ENCODE assay signal across 17 cellular contexts in the genomic region with DNA sequence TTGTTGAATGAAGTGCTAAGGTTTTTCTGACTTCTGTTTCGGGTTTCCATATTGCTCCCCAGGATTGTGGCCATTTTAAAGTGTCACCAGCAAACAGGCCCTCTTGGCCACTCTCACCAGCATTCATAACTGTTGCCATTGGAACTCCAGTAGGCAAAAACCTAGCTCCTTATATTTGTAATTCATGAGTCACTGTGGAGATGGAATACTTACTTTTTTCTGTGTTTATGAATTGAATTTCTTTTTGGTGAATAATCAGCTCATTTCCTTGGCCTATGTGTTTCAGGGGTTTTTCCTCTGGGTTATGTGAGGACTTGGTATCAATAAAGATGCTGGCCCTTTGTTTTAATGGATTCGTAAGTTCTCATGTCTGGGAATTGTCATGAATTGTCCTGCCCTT.
DNase-seq lines count a peak whose midpoint lies in the region; ATAC-seq, FAIRE-seq and TF ChIP-seq lines count a peak whose summit lies in the region.
"Had no signal": no experiment of that assay in that cellular context is flagged by ENCODE, and none has a peak within 500 bp of the region (broad histone marks: within the 10 kb centered on the region; RNA-seq: fewer than 3 reads in every experiment).

No MANE protein-coding gene starts in this region.

- no peaks in the 10 kb centered on the region for H3K36me3 ChIP-seq in adipocyte (ENCODE audit: control insufficient read depth, insufficient read depth, low read length, severe bottlenecking)
- H3K36me3 ChIP-seq: esophagus squamous epithelium, Peyer's patch had no signal

- 0 out of 6 replicates have a peak overlapping the region, but pooled peaks of 1 of the 2 experiments have one; percentile 11 for H3K27ac ChIP-seq in A549
- H3K27ac ChIP-seq: dorsolateral prefrontal cortex, esophagus squamous epithelium, Peyer's patch had no signal

- DNase-seq in A549 (ENCODE audit: low read depth in 1 of 2, low spot score in 1 of 2) (peak in 1 of 2 experiments; percentile 11), H54 (ENCODE audit: insufficient read length, low spot score) (peak; percentile 32), adipocyte (ENCODE audit: low read depth) (peak; percentile 59), fibroblast of pulmonary artery (ENCODE audit: low read depth) (peak; percentile 28), NCI-H524 treated with DMSO at 0.1 percent for 48 hours (lab: John Stamatoyannopoulos, UW) (no peak), NCI-H2171 (lab: John Stamatoyannopoulos, UW) (no peak)
- DNase-seq: aorta, Caco-2, dorsolateral prefrontal cortex, esophagus squamous epithelium, left ventricle myocardium superior, NCI-H526 treated with DMSO at 0.1 percent for 48 hours, Peyer's patch had no signal

- CTCF ChIA-PET in A549 (lab: Yijun Ruan, JAX), result interaction anchor here (0.6 to 1.5 kb wide), 3 partner anchors 10 to 814 kb away, joined by 3 read pairs; no protein-coding TSS in a partner anchor

- FAIRE-seq in A549 (lab: Jason Lieb, UNC), result no peak
- no peak for FAIRE-seq in H54 (lab: Jason Lieb, UNC)

- H3K9me3 ChIP-seq in A549 (no peaks in the 10 kb centered on the region), adipocyte (ENCODE audit: control insufficient read depth, low read length) (no peaks in the 10 kb centered on the region)
- H3K9me3 ChIP-seq: Caco-2, esophagus squamous epithelium, Peyer's patch had no signal

- no peak for TF ChIP-seq EP300 in A549 (IDR thresholded peaks at IDR 0.05)

- POLR2A ChIA-PET in A549 (lab: Yijun Ruan, JAX), result interaction anchor here (1.0 kb wide), 1 partner anchor 29 kb away, joined by 4 read pairs; no protein-coding TSS in a partner anchor

- H3K4me2 ChIP-seq in A549, result peak overlapping the region; percentile 4; the same call in 2 of the 3 replicates
- H3K4me2 ChIP-seq: smooth muscle cell had no signal

- no peaks in the 10 kb centered on the region for H3K27me3 ChIP-seq in adipocyte (replicated peaks; ENCODE audit: control insufficient read depth, insufficient read depth, low read length)
- H3K27me3 ChIP-seq: dorsolateral prefrontal cortex, esophagus squamous epithelium, Peyer's patch had no signal

- TF ChIP-seq RAD21 in A549 (conservative IDR thresholded peaks at IDR 0.05 in 1 of 2, IDR thresholded peaks at IDR 0.05 in 1 of 2), result no peak

- H3K4me3 ChIP-seq in A549 (no peak overlapping the region), adipocyte (ENCODE audit: low read length) (no peak overlapping the region), fibroblast of pulmonary artery (replicated peaks; ENCODE audit: low read depth, low read length) (no peak overlapping the region)
- H3K4me3 ChIP-seq: dorsolateral prefrontal cortex, esophagus squamous epithelium, Peyer's patch, smooth muscle cell had no signal

- TF ChIP-seq CTCF in A549 (IDR thresholded peaks at IDR 0.05), result no peak
- no peak for TF ChIP-seq CTCF in fibroblast of pulmonary artery (IDR thresholded peaks at IDR 0.05; ENCODE audit: low read length, missing control alignments)

- H3K4me1 ChIP-seq in A549 (peaks cover 30% of the 10 kb centered on the region; the same call in 2 of the 3 replicates), adipocyte (ENCODE audit: control insufficient read depth, insufficient read depth, low read length) (peaks cover 65% of the 10 kb centered on the region)

- TF ChIP-seq POLR2A in A549 (IDR thresholded peaks at IDR 0.05; ENCODE audit: low read length), result no peak
- no peak for TF ChIP-seq POLR2A in H54 (IDR thresholded peaks at IDR 0.05; ENCODE audit: low read depth, low read length)

- 72% methylated on average over 2 of the region's 2 CpGs for WGBS in A549 (ENCODE audit: missing lambda C conversion rate)

- ATAC-seq in A549 (no peak; a peak in 1 of 6 replicates), HG02571 (IDR thresholded peaks at IDR 0.05; ENCODE audit: unreplicated experiment) (no peak), GM21723 (IDR thresholded peaks at IDR 0.05; ENCODE audit: unreplicated experiment) (no peak)
- ATAC-seq: activated T-helper 17 cell treated with anti-CD3 and anti-CD28 coated beads, Interleukin-2, amount 50 U/mL, for 72 hours; left ventricle myocardium superior had no signal

- H3K9ac ChIP-seq in adipocyte (ENCODE audit: low read length), result peak overlapping the region; percentile 10

TF ChIP-seq in A549, 52 proteins besides CTCF, POLR2A, EP300 and RAD21:
- TF ChIP-seq, protein P1, sequence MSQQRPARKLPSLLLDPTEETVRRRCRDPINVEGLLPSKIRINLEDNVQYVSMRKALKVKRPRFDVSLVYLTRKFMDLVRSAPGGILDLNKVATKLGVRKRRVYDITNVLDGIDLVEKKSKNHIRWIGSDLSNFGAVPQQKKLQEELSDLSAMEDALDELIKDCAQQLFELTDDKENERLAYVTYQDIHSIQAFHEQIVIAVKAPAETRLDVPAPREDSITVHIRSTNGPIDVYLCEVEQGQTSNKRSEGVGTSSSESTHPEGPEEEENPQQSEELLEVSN (IDR thresholded peaks at IDR 0.05; ENCODE audit: borderline replicate concordance, low read depth), result no peak
- TF ChIP-seq JUNB (IDR thresholded peaks at IDR 0.05), result no peak
- TF ChIP-seq FOSL2 (IDR thresholded peaks at IDR 0.05), result no peak
- 0 out of 2 replicates have a peak, but pooled peaks have one; percentile 34 for TF ChIP-seq FOSL2 (CRISPR knock-in tag; IDR thresholded peaks at IDR 0.05)
- TF ChIP-seq FOXS1 (CRISPR knock-in tag; IDR thresholded peaks at IDR 0.05), result no peak
TF ChIP-seq in A549: peak in this region for 1.

Comparison
In these comparisons a context has a peak if more than half of its experiments do, and no peak if none do; other contexts are left out.
1. DNase-seq: peak in H54 (single experiment), adipocyte (single experiment) and fibroblast of pulmonary artery (single experiment); none in NCI-H524 treated with DMSO at 0.1 percent for 48 hours (single experiment) and NCI-H2171 (single experiment).